11 cellular contexts compared by ENCODE assay signal in genomic region chrX:119382606-119383005, GRCh38. TPM values are rescaled to one million over a fixed set of nuclear protein-coding genes. Genes with fewer than 3 reads are reported as not detected.
A peak's percentile ranks its signal among the peaks of the same experiment; 100 is the strongest.
DNase-seq lines count a peak whose midpoint lies in the region; ATAC-seq and TF ChIP-seq lines count a peak whose summit lies in the region.
"Had no signal": no experiment of that assay in that cellular context is flagged by ENCODE, and none has a peak within 500 bp of the region (broad histone marks: within the 10 kb centered on the region; RNA-seq: fewer than 3 reads in every experiment).

No MANE protein-coding gene starts in this region.

- no peak overlapping the region for H3K14ac ChIP-seq in neuronal stem cell (ENCODE audit: low read length)

- in situ Hi-C loops in SK-MEL-5 (cut with HindIII; ENCODE audit: low pct_unique_long_range_greater_than_20kb, low sequenced_read_pairs), result no loop called here

- H3K9me3 ChIP-seq in neuronal stem cell (replicated peaks in 1 of 2; ENCODE audit: control insufficient read depth in 2 of 2, insufficient read depth in 1 of 2, low read depth in 1 of 2, low read length in 2 of 2), result no peaks in the 10 kb centered on the region
- H3K9me3 ChIP-seq: HAP-1 had no signal

- no peaks in the 10 kb centered on the region for H3K36me3 Mint-ChIP-seq in nephron progenitor cell (ENCODE audit: low read depth)
- H3K36me3 Mint-ChIP-seq: CD4-positive, CD25-positive, alpha-beta regulatory T cell had no signal

- H2AK5ac ChIP-seq in neuronal stem cell (ENCODE audit: low read depth, low read length), result no peak overlapping the region

- H3K23ac ChIP-seq in neuronal stem cell (ENCODE audit: low read depth, low read length, poor library complexity), result no peak overlapping the region

- H2BK120ac ChIP-seq in neuronal stem cell (ENCODE audit: low read depth, low read length), result no peak overlapping the region

- no peak overlapping the region for H4K8ac ChIP-seq in neuronal stem cell (ENCODE audit: low read depth, low read length)

- H3K4me3 Mint-ChIP-seq in nephron progenitor cell, result no peak overlapping the region
- H3K4me3 Mint-ChIP-seq: CD4-positive, CD25-positive, alpha-beta regulatory T cell had no signal

- H2BK12ac ChIP-seq in neuronal stem cell (ENCODE audit: low read length), result no peak overlapping the region

- no peak overlapping the region for H4K91ac ChIP-seq in neuronal stem cell (ENCODE audit: low read depth, low read length, poor library complexity)

- peaks cover 39% of the 10 kb centered on the region for H3K9me3 Mint-ChIP-seq in nephron progenitor cell

- H3K27ac Mint-ChIP-seq in nephron progenitor cell, result peak overlapping the region; percentile 22
- H3K27ac Mint-ChIP-seq: CD4-positive, CD25-positive, alpha-beta regulatory T cell had no signal

- no peaks in the 10 kb centered on the region for H3K27me3 Mint-ChIP-seq in nephron progenitor cell (ENCODE audit: low read depth, poor library complexity)

- H3K4me1 Mint-ChIP-seq in nephron progenitor cell, result peaks cover 8% of the 10 kb centered on the region
- H3K4me1 Mint-ChIP-seq: CD4-positive, CD25-positive, alpha-beta regulatory T cell had no signal

- no peak for TF ChIP-seq POLR2A in NB4 (IDR thresholded peaks at IDR 0.05; ENCODE audit: extremely low read depth, insufficient read length)

- DNase-seq in DMS79 (lab: John Stamatoyannopoulos, UW), result peak; percentile 19
- peak; percentile 20 for DNase-seq in NB4 (ENCODE audit: low read depth)
- peak; percentile 17 for DNase-seq in SK-MEL-5 (ENCODE audit: low read depth, low spot score)
- no peak for DNase-seq in nephron progenitor cell
- DNase-seq in neuronal stem cell (ENCODE audit: low spot score), result no peak
- DNase-seq in LoVo (ENCODE audit: low spot score), result no peak
- DNase-seq: CD4-positive, CD25-positive, alpha-beta regulatory T cell; DMS53 had no signal

- no peak overlapping the region for H3K4me2 ChIP-seq in neuronal stem cell (ENCODE audit: insufficient read depth, low read length, poor library complexity, severe bottlenecking)

- no peak overlapping the region for H2AFZ ChIP-seq in neuronal stem cell (ENCODE audit: low read length)

- no peaks in the 10 kb centered on the region for H3K4me1 ChIP-seq in neuronal stem cell (ENCODE audit: control insufficient read depth in 2 of 2, insufficient read depth in 1 of 2, low read depth in 1 of 2, low read length in 2 of 2)
- H3K4me1 ChIP-seq: HAP-1 had no signal

- H3K4ac ChIP-seq in neuronal stem cell (ENCODE audit: low read length), result no peak overlapping the region

- no peaks in the 10 kb centered on the region for H3K36me3 ChIP-seq in neuronal stem cell (replicated peaks in 1 of 2; ENCODE audit: control insufficient read depth in 2 of 2, insufficient read depth in 2 of 2, low read length in 2 of 2)
- H3K36me3 ChIP-seq: HAP-1 had no signal

- TF ChIP-seq CTCF in NB4 (IDR thresholded peaks at IDR 0.05; ENCODE audit: low read depth, low read length) (no peak), nephron progenitor cell (IDR thresholded peaks at IDR 0.05) (no peak)

- H3K27ac ChIP-seq in neuronal stem cell (replicated peaks; ENCODE audit: low read length), result no peak overlapping the region

- H2BK15ac ChIP-seq in neuronal stem cell (ENCODE audit: low read length), result no peak overlapping the region

- no peak overlapping the region for H3K18ac ChIP-seq in neuronal stem cell (ENCODE audit: low read length)

- H3K79me1 ChIP-seq in neuronal stem cell (ENCODE audit: low read depth, low read length), result no peaks in the 10 kb centered on the region

- no peak overlapping the region for H3K9ac ChIP-seq in neuronal stem cell (ENCODE audit: low read depth, low read length, poor library complexity)

- H3K27me3 ChIP-seq in neuronal stem cell (ENCODE audit: control insufficient read depth in 3 of 3, insufficient read depth in 3 of 3, low read depth in 1 of 3, low read length in 3 of 3), result no peaks in the 10 kb centered on the region

- H3K4me3 ChIP-seq in NB4 (ENCODE audit: low read depth, low read length), result no peak overlapping the region
- no peak overlapping the region for H3K4me3 ChIP-seq in neuronal stem cell (ENCODE audit: low read length in 2 of 2)
- H3K4me3 ChIP-seq: HAP-1 had no signal

- ATAC-seq in HG03520 (IDR thresholded peaks at IDR 0.05; ENCODE audit: unreplicated experiment), result no peak
- ATAC-seq: HepG2 had no signal

- H2BK5ac ChIP-seq in neuronal stem cell (ENCODE audit: low read length), result no peak overlapping the region

RNA-seq across cellular contexts. Expression of gene SLC25A43, which starts 16.5 kb away (rescaled TPM):
- 18.9 and 19.2 TPM in 2 replicates for total RNA-seq in SK-MEL-5 (2014; rRNA removed; shearing (Covaris generic))
- 18.2 and 18.8 TPM in 2 replicates for polyA plus RNA-seq in SK-MEL-5 (2015; cell fraction: cytosol; rRNA removed)
- 2.8 and 5.2 TPM in 2 replicates for polyA plus RNA-seq in SK-MEL-5 (2015; cell fraction: nucleus; rRNA removed)
- polyA plus RNA-seq in neuronal stem cell (2013, experiment 1 of 2), result 2.7 TPM
- 3.1 TPM for polyA plus RNA-seq in neuronal stem cell (2013, experiment 2 of 2)

Comparison
In these comparisons a context has a peak if more than half of its experiments do, and no peak if none do; other contexts are left out.
1. DNase-seq: peak in DMS79 (single experiment), NB4 (single experiment) and SK-MEL-5 (single experiment); none in nephron progenitor cell (single experiment), neuronal stem cell (single experiment) and LoVo (single experiment).